Comparison of ENCODE assay signal across 29 cellular contexts in genomic region chr21:46437511-46437910, GRCh38. TPM values are rescaled to one million over a fixed set of nuclear protein-coding genes. Genes with fewer than 3 reads are reported as not detected.
A peak's percentile ranks its signal among the peaks of the same experiment; 100 is the strongest.
DNase-seq lines count a peak whose midpoint lies in the region; ATAC-seq lines count a peak whose summit lies in the region.
"Had no signal": no experiment of that assay in that cellular context is flagged by ENCODE, and none has a peak within 500 bp of the region (broad histone marks: within the 10 kb centered on the region; RNA-seq: fewer than 3 reads in every experiment).

No MANE protein-coding gene starts in this region.

- H4K91ac ChIP-seq in trophoblast cell (ENCODE audit: low read depth, low read length) = no peak overlapping the region

- CTCF ChIA-PET in CD8-positive, alpha-beta memory T cell (lab: Charles Lee) = interaction anchor here (1.2 kb wide), 1 partner anchor 13 kb away, joined by 4 read pairs; no protein-coding TSS in a partner anchor
- CTCF ChIA-PET in T-cell (lab: Charles Lee) = no interaction called here

- no peaks in the 10 kb centered on the region for H3K4me1 ChIP-seq in CD8-positive, alpha-beta memory T cell (ENCODE audit: insufficient read depth, low read length)
- peaks cover 0 to 4% of the 10 kb centered on the region in 2 experiments for H3K4me1 ChIP-seq in trophoblast cell (ENCODE audit: control insufficient read depth in 1 of 2, insufficient read depth in 2 of 2, low read length in 2 of 2)
- H3K4me1 ChIP-seq: adrenal gland, BLaER1, body of pancreas, Caco-2, gastroesophageal sphincter, neural progenitor cell, tibial nerve had no signal

- peaks cover 27% of the 10 kb centered on the region for H3K36me3 ChIP-seq in CD8-positive, alpha-beta memory T cell (ENCODE audit: insufficient read depth, low read length)
- H3K36me3 ChIP-seq in trophoblast cell (ENCODE audit: control insufficient read depth in 1 of 2, insufficient read depth in 2 of 2, low read length in 2 of 2) = peaks cover 67 to 68% of the 10 kb centered on the region in 2 experiments
- H3K36me3 ChIP-seq: neural progenitor cell had no signal

- peak overlapping the region; percentile 28 to 88 (median 66) for H3K27ac Mint-ChIP-seq in CD8-positive, alpha-beta memory T cell
- peak overlapping the region in 1 of 2 donors; percentile 77 for H3K27ac Mint-ChIP-seq in T-cell
- H3K27ac Mint-ChIP-seq in effector memory CD8-positive, alpha-beta T cell = peak overlapping the region; percentile 15 to 77
- H3K27ac Mint-ChIP-seq: activated T-cell treated with anti-CD3 and anti-CD28 coated beads, Interleukin-2, amount 50 U/mL, for 72 hours had no signal

- no peak overlapping the region for H3K14ac ChIP-seq in trophoblast cell (ENCODE audit: low read length)

- H3K4ac ChIP-seq in trophoblast cell (ENCODE audit: low read depth, low read length) = no peak overlapping the region

- no peak overlapping the region for H3K4me3 ChIP-seq in CD8-positive, alpha-beta memory T cell (ENCODE audit: low read length)
- peak overlapping the region; percentile 20 for H3K4me3 ChIP-seq in trophoblast cell (ENCODE audit: low read depth, low read length)
- H3K4me3 ChIP-seq: adrenal gland, BLaER1, body of pancreas, gastroesophageal sphincter, neural progenitor cell, tibial nerve had no signal

- no peaks in the 10 kb centered on the region for H3K9me3 ChIP-seq in CD8-positive, alpha-beta memory T cell (ENCODE audit: low read length)
- peaks cover 6% of the 10 kb centered on the region for H3K9me3 ChIP-seq in trophoblast cell (ENCODE audit: insufficient read depth, low read depth, low read length)
- H3K9me3 ChIP-seq: adrenal gland, BLaER1, body of pancreas, Caco-2, gastroesophageal sphincter, tibial nerve had no signal

- no peak overlapping the region for H4K8ac ChIP-seq in trophoblast cell (ENCODE audit: low read depth, low read length)

- no peaks in the 10 kb centered on the region for H3K9me3 Mint-ChIP-seq in CD8-positive, alpha-beta memory T cell
- no peaks in the 10 kb centered on the region for H3K9me3 Mint-ChIP-seq in T-cell
- H3K9me3 Mint-ChIP-seq in effector memory CD8-positive, alpha-beta T cell = no peaks in the 10 kb centered on the region
- H3K9me3 Mint-ChIP-seq: activated T-cell treated with anti-CD3 and anti-CD28 coated beads, Interleukin-2, amount 50 U/mL, for 72 hours; IgD-negative memory B cell; neural progenitor cell had no signal

- peak in 3 of 4 experiments; percentile 27 to 67 (median 33) for ATAC-seq in T-cell (replicated peaks in 1 of 4)
- no peak for ATAC-seq in effector memory CD8-positive, alpha-beta T cell (replicated peaks)
- no peak for ATAC-seq in GM18870 (IDR thresholded peaks at IDR 0.05; ENCODE audit: unreplicated experiment)
- ATAC-seq: activated CD4-positive, CD25-positive, alpha-beta regulatory T cell treated with anti-CD3 and anti-CD28 coated beads, Interleukin-2, amount 50 U/mL, for 24 hours; body of pancreas; gastroesophageal sphincter; HCT116; left colon; right cardiac atrium had no signal

- H2BK120ac ChIP-seq in trophoblast cell (ENCODE audit: insufficient read depth, low read length, poor library complexity) = no peak overlapping the region

- no peak overlapping the region for H3K9ac ChIP-seq in trophoblast cell (ENCODE audit: low read length)
- H3K9ac ChIP-seq: BLaER1 had no signal

- no peak overlapping the region for H4K12ac ChIP-seq in trophoblast cell (ENCODE audit: low read depth, low read length)

- H2AFZ ChIP-seq in trophoblast cell (ENCODE audit: insufficient read depth, low read length, poor library complexity) = no peak overlapping the region
- H2AFZ ChIP-seq: neural progenitor cell had no signal

- POLR2A ChIA-PET in CD8-positive, alpha-beta memory T cell (lab: Charles Lee) = no interaction called here
- POLR2A ChIA-PET in T-cell (lab: Charles Lee) = interaction anchor here in 1 of 2 donors (0.5 to 0.7 kb wide), 2 partner anchors 203 to 408 kb away, joined by 3 to 5 read pairs; no protein-coding TSS in a partner anchor

- H3K27me3 Mint-ChIP-seq in CD8-positive, alpha-beta memory T cell = no peaks in the 10 kb centered on the region
- no peaks in the 10 kb centered on the region for H3K27me3 Mint-ChIP-seq in T-cell
- H3K27me3 Mint-ChIP-seq in effector memory CD8-positive, alpha-beta T cell = no peaks in the 10 kb centered on the region
- H3K27me3 Mint-ChIP-seq: IgD-negative memory B cell had no signal

- no peak overlapping the region for H3K18ac ChIP-seq in trophoblast cell (ENCODE audit: low read length)

- H3K27me3 ChIP-seq in CD8-positive, alpha-beta memory T cell (ENCODE audit: insufficient read depth, low read length, poor library complexity, severe bottlenecking) = no peaks in the 10 kb centered on the region
- H3K27me3 ChIP-seq in trophoblast cell (ENCODE audit: insufficient read depth, low read length) = no peaks in the 10 kb centered on the region
- H3K27me3 ChIP-seq: adrenal gland, BLaER1, body of pancreas, gastroesophageal sphincter, neural progenitor cell, tibial nerve had no signal

- H2BK12ac ChIP-seq in trophoblast cell (ENCODE audit: low read length) = no peak overlapping the region

- peak overlapping the region in 4 of 7 donors; percentile 34 to 65 (median 52) for H3K4me3 Mint-ChIP-seq in CD8-positive, alpha-beta memory T cell
- peak overlapping the region in 2 of 3 donors; percentile 28 to 52 for H3K4me3 Mint-ChIP-seq in T-cell
- H3K4me3 Mint-ChIP-seq in effector memory CD8-positive, alpha-beta T cell = no peak overlapping the region
- H3K4me3 Mint-ChIP-seq: activated T-cell treated with anti-CD3 and anti-CD28 coated beads, Interleukin-2, amount 50 U/mL, for 72 hours; IgD-negative memory B cell had no signal

- WGBS in trophoblast cell (ENCODE audit: extremely low coverage, insufficient coverage, insufficient read length) = no CpG with 5 or more reads among the region's 13 CpGs

- H3K23ac ChIP-seq in trophoblast cell (ENCODE audit: low read length) = no peak overlapping the region

- peaks cover 9 to 14% (median 11%) of the 10 kb centered on the region in 3 donors for H3K4me1 Mint-ChIP-seq in CD8-positive, alpha-beta memory T cell
- peaks cover 0 to 7% (median 6%) of the 10 kb centered on the region in 3 donors for H3K4me1 Mint-ChIP-seq in T-cell
- peaks cover 4 to 5% of the 10 kb centered on the region in 2 donors for H3K4me1 Mint-ChIP-seq in effector memory CD8-positive, alpha-beta T cell (ENCODE audit: low read depth in 2 of 2)

- no peaks in the 10 kb centered on the region for H3K79me2 ChIP-seq in trophoblast cell (ENCODE audit: control insufficient read depth, insufficient read depth, low read length, poor library complexity)

- H3K36me3 Mint-ChIP-seq in CD8-positive, alpha-beta memory T cell = peaks cover 2 to 78% (median 16%) of the 10 kb centered on the region in 3 donors
- peaks cover 35% of the 10 kb centered on the region for H3K36me3 Mint-ChIP-seq in T-cell
- peaks cover 57% of the 10 kb centered on the region for H3K36me3 Mint-ChIP-seq in effector memory CD8-positive, alpha-beta T cell (ENCODE audit: insufficient read depth)

- no peak overlapping the region for H3K4me2 ChIP-seq in trophoblast cell (ENCODE audit: low read length)
- H3K4me2 ChIP-seq: BLaER1, neural progenitor cell had no signal

- no peak overlapping the region for H2AK5ac ChIP-seq in trophoblast cell (ENCODE audit: low read length)

- peak in 1 of 5 donors; percentile 67 for DNase-seq in CD8-positive, alpha-beta memory T cell
- DNase-seq in T-cell = peak in 1 of 34 experiments; percentile 6
- DNase-seq in effector memory CD8-positive, alpha-beta T cell = no peak
- no peak for DNase-seq in trophoblast cell
- DNase-seq in Ammon's horn (ENCODE audit: low spot score) = no peak
- no peak for DNase-seq in hepatic stellate cell (ENCODE audit: low spot score)
- DNase-seq: activated CD4-positive, alpha-beta T cell treated with anti-CD3 and anti-CD28 coated beads, Interleukin-2, amount 50 U/mL, for 48 hours; activated T-cell treated with anti-CD3 and anti-CD28 coated beads, Interleukin-2, amount 50 U/mL, for 72 hours; adrenal gland; body of pancreas; Caco-2; DMS53; left colon; mesenchymal stem cell; NCI-H146; NCI-H2107; NCI-H345; NCI-H69; right cardiac atrium; stimulated activated CD8-positive, alpha-beta memory T cell treated with anti-CD3 and anti-CD28 coated beads, Interleukin-4, amount 100 ng/mL, for 48 hours; T-helper 2 cell had no signal

- no peaks in the 10 kb centered on the region for H3K79me1 ChIP-seq in trophoblast cell (ENCODE audit: low read length)

- no peak overlapping the region for H3K27ac ChIP-seq in CD8-positive, alpha-beta memory T cell (ENCODE audit: low read depth, low read length)
- no peak overlapping the region for H3K27ac ChIP-seq in trophoblast cell (ENCODE audit: low read depth, low read length)
- H3K27ac ChIP-seq: adrenal gland, BLaER1, body of pancreas, gastroesophageal sphincter, neural progenitor cell, tibial nerve had no signal

- H2BK5ac ChIP-seq in trophoblast cell (ENCODE audit: low read depth, low read length, poor library complexity) = no peak overlapping the region

RNA-seq across cellular contexts. Expression of gene DIP2A, which starts 21.2 kb away (rescaled TPM):
- 10 to 100 TPM; 29.7 to 29.9 TPM for total RNA-seq in CD8-positive, alpha-beta memory T cell
- polyA plus RNA-seq in CD8-positive, alpha-beta memory T cell = 32.6 TPM
- total RNA-seq in T-cell = 100 to 1,000 TPM; 113 to 132 (median 128) TPM
- 21.7 and 21.9 TPM in 2 replicates for polyA plus RNA-seq in trophoblast cell (2013)

Comparison
In these comparisons a context has a peak if more than half of its experiments do, and no peak if none do; other contexts are left out.
1. H3K4me3 Mint-ChIP-seq: peak in CD8-positive, alpha-beta memory T cell (4 of 7) and T-cell (2 of 3); none in effector memory CD8-positive, alpha-beta T cell (0 of 2).
2. ATAC-seq: peak in T-cell (3 of 4); none in effector memory CD8-positive, alpha-beta T cell (single experiment) and GM18870 (single experiment).